Comparison of ENCODE assay signal across 18 cellular contexts in genomic region chr17:47714773-47715396, GRCh38. TPM values are rescaled to one million over a fixed set of nuclear protein-coding genes. Genes with fewer than 3 reads are reported as not detected.
DNase-seq lines count a peak whose midpoint lies in the region; ATAC-seq, FAIRE-seq and TF ChIP-seq lines count a peak whose summit lies in the region.
"Had no signal": no experiment of that assay in that cellular context is flagged by ENCODE, and none has a peak within 500 bp of the region (broad histone marks: within the 10 kb centered on the region; RNA-seq: fewer than 3 reads in every experiment).

No MANE protein-coding gene starts in this region.

- H3K9me3 Mint-ChIP-seq in CD8-positive, alpha-beta memory T cell: no peaks in the 10 kb centered on the region
- H3K9me3 Mint-ChIP-seq in activated CD8-positive, alpha-beta T cell treated with anti-CD3 and anti-CD28 coated beads for 36 hours: no peaks in the 10 kb centered on the region
- H3K9me3 Mint-ChIP-seq in natural killer cell treated with Interleukin-12 subunit alpha and Interleukin-12 subunit beta and Interleukin-15 and Interleukin-18, amount 100 ng/mL, for 72 hours: no peaks in the 10 kb centered on the region

- no peak for DNase-seq in CD8-positive, alpha-beta memory T cell
- no peak for DNase-seq in GM18507 (ENCODE audit: extremely low spot score, insufficient read length, low read depth)
- peak; percentile 39 for DNase-seq in activated CD8-positive, alpha-beta T cell treated with anti-CD3 and anti-CD28 coated beads for 36 hours
- no peak for DNase-seq in natural killer cell treated with Interleukin-12 subunit alpha and Interleukin-12 subunit beta and Interleukin-15 and Interleukin-18, amount 100 ng/mL, for 72 hours (ENCODE audit: low spot score)
- DNase-seq in stimulated activated CD4-positive, alpha-beta T cell treated with anti-CD3 and anti-CD28 coated beads, Interleukin-2, amount 100 ng/mL, for 48 hours: no peak
- DNase-seq in Kasumi-1 (lab: John Stamatoyannopoulos, UW): no peak
- DNase-seq in tibial artery: no peak
- DNase-seq: activated T-cell treated with anti-CD3 and anti-CD28 coated beads, Interleukin-2, amount 50 U/mL, for 48 hours; AML-193; anterior cingulate cortex; DMS 273 treated with DMSO at 0.1 percent for 48 hours; NCI-H2029 treated with DMSO at 0.1 percent for 48 hours; stimulated activated CD4-positive, alpha-beta T cell treated with anti-CD3 and anti-CD28 coated beads, Interleukin-4, amount 100 ng/mL, for 24 hours; stimulated activated CD8-positive, alpha-beta memory T cell treated with anti-CD3 and anti-CD28 coated beads, Interleukin-4, amount 100 ng/mL, for 48 hours; T1000 had no signal

- peaks cover under 1 to 12% (median 4%) of the 10 kb centered on the region in 3 donors for H3K36me3 Mint-ChIP-seq in CD8-positive, alpha-beta memory T cell
- peaks cover 10% of the 10 kb centered on the region for H3K36me3 Mint-ChIP-seq in activated CD8-positive, alpha-beta T cell treated with anti-CD3 and anti-CD28 coated beads for 36 hours (ENCODE audit: low read depth)
- no peaks in the 10 kb centered on the region for H3K36me3 Mint-ChIP-seq in natural killer cell treated with Interleukin-12 subunit alpha and Interleukin-12 subunit beta and Interleukin-15 and Interleukin-18, amount 100 ng/mL, for 72 hours

- H3K27ac Mint-ChIP-seq in CD8-positive, alpha-beta memory T cell: peak overlapping the region; percentile 57 to 97 (median 88)
- H3K27ac Mint-ChIP-seq in activated CD8-positive, alpha-beta T cell treated with anti-CD3 and anti-CD28 coated beads for 36 hours: no peak overlapping the region
- H3K27ac Mint-ChIP-seq in natural killer cell treated with Interleukin-12 subunit alpha and Interleukin-12 subunit beta and Interleukin-15 and Interleukin-18, amount 100 ng/mL, for 72 hours: peak overlapping the region; percentile 92 to 97

- no peak for ATAC-seq in activated CD8-positive, alpha-beta T cell treated with anti-CD3 and anti-CD28 coated beads for 36 hours
- ATAC-seq in natural killer cell treated with Interleukin-12 subunit alpha and Interleukin-12 subunit beta and Interleukin-15 and Interleukin-18, amount 100 ng/mL, for 72 hours: peak; percentile 46 to 48

- H3K4me3 Mint-ChIP-seq in CD8-positive, alpha-beta memory T cell: peak overlapping the region in 6 of 7 donors; percentile 43 to 93 (median 74)
- no peak overlapping the region for H3K4me3 Mint-ChIP-seq in activated CD8-positive, alpha-beta T cell treated with anti-CD3 and anti-CD28 coated beads for 36 hours
- peak overlapping the region; percentile 89 for H3K4me3 Mint-ChIP-seq in natural killer cell treated with Interleukin-12 subunit alpha and Interleukin-12 subunit beta and Interleukin-15 and Interleukin-18, amount 100 ng/mL, for 72 hours

- CTCF ChIA-PET in CD8-positive, alpha-beta memory T cell (lab: Charles Lee): interaction anchor here (0.7 to 7.1 kb wide), 7 partner anchors 8 to 86 kb away, joined by 3 to 84 read pairs (median 5); partner anchors contain the start of gene TBX21
- CTCF ChIA-PET in activated CD8-positive, alpha-beta T cell treated with anti-CD3 and anti-CD28 coated beads for 36 hours (lab: Charles Lee): interaction anchor here (5.6 to 13.9 kb wide), 2 partner anchors 12 to 18 kb away, joined by 40 to 240 read pairs; partner anchors contain the start of gene TBX21

- peak; percentile 93 for FAIRE-seq in GM18507 (lab: Jason Lieb, UNC)

- POLR2A ChIA-PET in CD8-positive, alpha-beta memory T cell (lab: Charles Lee): interaction anchor here (1.1 to 1.4 kb wide), 2 partner anchors 13 to 18 kb away, joined by 3 to 7 read pairs; partner anchors contain the start of gene TBX21
- POLR2A ChIA-PET in activated CD8-positive, alpha-beta T cell treated with anti-CD3 and anti-CD28 coated beads for 36 hours (lab: Charles Lee): interaction anchor here (0.8 to 11.4 kb wide), 6 partner anchors 9 to 65 kb away, joined by 3 to 233 read pairs (median 14); partner anchors contain the start of genes KPNB1 and TBX21

- H3K27me3 Mint-ChIP-seq in CD8-positive, alpha-beta memory T cell: no peaks in the 10 kb centered on the region
- no peaks in the 10 kb centered on the region for H3K27me3 Mint-ChIP-seq in activated CD8-positive, alpha-beta T cell treated with anti-CD3 and anti-CD28 coated beads for 36 hours
- no peaks in the 10 kb centered on the region for H3K27me3 Mint-ChIP-seq in natural killer cell treated with Interleukin-12 subunit alpha and Interleukin-12 subunit beta and Interleukin-15 and Interleukin-18, amount 100 ng/mL, for 72 hours

- peaks cover 80 to 88% (median 83%) of the 10 kb centered on the region in 3 donors for H3K4me1 Mint-ChIP-seq in CD8-positive, alpha-beta memory T cell
- peaks cover 88% of the 10 kb centered on the region for H3K4me1 Mint-ChIP-seq in activated CD8-positive, alpha-beta T cell treated with anti-CD3 and anti-CD28 coated beads for 36 hours (ENCODE audit: low read depth)
- H3K4me1 Mint-ChIP-seq in natural killer cell treated with Interleukin-12 subunit alpha and Interleukin-12 subunit beta and Interleukin-15 and Interleukin-18, amount 100 ng/mL, for 72 hours (ENCODE audit: low read depth in 2 of 2): peaks cover 84 to 86% of the 10 kb centered on the region in 2 donors

- intact Hi-C loops in activated CD8-positive, alpha-beta T cell treated with anti-CD3 and anti-CD28 coated beads for 36 hours (cut with micrococcal nuclease): no loop called here
- intact Hi-C loops in tibial artery (cut with DNase I; ENCODE audit: low total_unique reads): no loop called here

- peaks cover 85% of the 10 kb centered on the region for H3K4me1 ChIP-seq in CD8-positive, alpha-beta memory T cell (ENCODE audit: insufficient read depth, low read length)
- H3K4me1 ChIP-seq in tibial artery: no peaks in the 10 kb centered on the region

- peaks cover 3% of the 10 kb centered on the region for H3K36me3 ChIP-seq in CD8-positive, alpha-beta memory T cell (ENCODE audit: insufficient read depth, low read length)
- H3K36me3 ChIP-seq in tibial artery: peaks cover 13 to 19% (median 19%) of the 10 kb centered on the region in 3 donors

- H3K27ac ChIP-seq in CD8-positive, alpha-beta memory T cell (ENCODE audit: low read depth, low read length): no peak overlapping the region
- H3K27ac ChIP-seq in tibial artery: no peak overlapping the region

- no peak for TF ChIP-seq CTCF in activated CD8-positive, alpha-beta T cell treated with anti-CD3 and anti-CD28 coated beads for 36 hours (IDR thresholded peaks at IDR 0.05)
- no peak for TF ChIP-seq CTCF in tibial artery (IDR thresholded peaks at IDR 0.05)

- H3K27me3 ChIP-seq in CD8-positive, alpha-beta memory T cell (ENCODE audit: insufficient read depth, low read length, poor library complexity, severe bottlenecking): no peaks in the 10 kb centered on the region
- peaks cover 0 to 66% of the 10 kb centered on the region in 2 donors for H3K27me3 ChIP-seq in tibial artery

- no peak overlapping the region for H3K4me3 ChIP-seq in CD8-positive, alpha-beta memory T cell (ENCODE audit: low read length)
- no peak overlapping the region for H3K4me3 ChIP-seq in tibial artery

- no peaks in the 10 kb centered on the region for H3K9me3 ChIP-seq in CD8-positive, alpha-beta memory T cell (ENCODE audit: low read length)
- H3K9me3 ChIP-seq in tibial artery: no peaks in the 10 kb centered on the region

RNA-seq across cellular contexts. Expression of gene TBX21, which starts 18.2 kb away (rescaled TPM):
- total RNA-seq in CD8-positive, alpha-beta memory T cell: 10 to 100 TPM; 37.8 to 39.8 TPM
- 59.6 TPM for polyA plus RNA-seq in CD8-positive, alpha-beta memory T cell
- 10 to 100 TPM; 53.0 to 56.9 TPM for total RNA-seq in activated CD8-positive, alpha-beta T cell treated with anti-CD3 and anti-CD28 coated beads for 36 hours
- 100 to 1,000 TPM; 234 to 437 TPM for total RNA-seq in natural killer cell treated with Interleukin-12 subunit alpha and Interleukin-12 subunit beta and Interleukin-15 and Interleukin-18, amount 100 ng/mL, for 72 hours
- total RNA-seq: chondrocyte, fibroblast of lung, skeletal muscle tissue had no signal
- polyA plus RNA-seq: fibroblast of lung had no signal

RNA-seq across cellular contexts. Expression of gene TBKBP1, which starts 20.9 kb away (rescaled TPM):
- 1 to 10 TPM; 6.6 to 6.7 TPM for total RNA-seq in CD8-positive, alpha-beta memory T cell
- polyA plus RNA-seq in CD8-positive, alpha-beta memory T cell: 1.8 TPM
- total RNA-seq in activated CD8-positive, alpha-beta T cell treated with anti-CD3 and anti-CD28 coated beads for 36 hours: 10 to 100 TPM; 12.4 to 13.6 TPM
- total RNA-seq in natural killer cell treated with Interleukin-12 subunit alpha and Interleukin-12 subunit beta and Interleukin-15 and Interleukin-18, amount 100 ng/mL, for 72 hours: 10 to 100 TPM; 13.1 to 22.6 TPM

Comparison
In these comparisons a context has a peak if more than half of its experiments do, and no peak if none do; other contexts are left out.
1. RNA of gene TBX21, which starts 18.2 kb away (total RNA-seq): 234 to 437 TPM in natural killer cell treated with Interleukin-12 subunit alpha and Interleukin-12 subunit beta and Interleukin-15 and Interleukin-18, amount 100 ng/mL, for 72 hours; 53.0 to 56.9 TPM in activated CD8-positive, alpha-beta T cell treated with anti-CD3 and anti-CD28 coated beads for 36 hours and 37.8 to 39.8 TPM in CD8-positive, alpha-beta memory T cell; every median in the first group is over 4 times any median in the second.